Comparison of ENCODE assay signal across 8 cellular contexts in genomic region chr9:69122391-69123141, GRCh38. TPM values are rescaled to one million over a fixed set of nuclear protein-coding genes. Genes with fewer than 3 reads are reported as not detected.
DNase-seq lines count a peak whose midpoint lies in the region; ATAC-seq and TF ChIP-seq lines count a peak whose summit lies in the region.

No MANE protein-coding gene starts in this region.

- no peak for DNase-seq in activated naive CD4-positive, alpha-beta T cell treated with Interleukin-2 at 50 U/mL for 16 hours
- DNase-seq in NCI-H345 (lab: John Stamatoyannopoulos, UW) (peak; percentile 56), cardiac fibroblast (ENCODE audit: low read depth in 2 of 2) (peak; percentile 89), left kidney (ENCODE audit: low read depth, low spot score) (peak; percentile 56), NCI-H524 (lab: John Stamatoyannopoulos, UW) (no peak)

- TF ChIP-seq CTCF in cardiac fibroblast (IDR thresholded peaks at IDR 0.05; ENCODE audit: low read depth, low read length), result no peak

- peaks cover 7% of the 10 kb centered on the region for H3K4me1 Mint-ChIP-seq in activated naive CD4-positive, alpha-beta T cell treated with anti-CD3 and anti-CD28 coated beads, Interleukin-2, amount 50 U/mL, for 24 hours

- peak overlapping the region; percentile 82 for H3K27ac ChIP-seq in temporal lobe (ENCODE audit: low read depth, low read length)

- H3K27me3 Mint-ChIP-seq in activated naive CD4-positive, alpha-beta T cell treated with anti-CD3 and anti-CD28 coated beads, Interleukin-2, amount 50 U/mL, for 24 hours, result no peaks in the 10 kb centered on the region

- H3K27ac Mint-ChIP-seq in activated naive CD4-positive, alpha-beta T cell treated with anti-CD3 and anti-CD28 coated beads, Interleukin-2, amount 50 U/mL, for 24 hours, result no peak overlapping the region

- ATAC-seq in HG02885 (IDR thresholded peaks at IDR 0.05; ENCODE audit: poor library complexity, unreplicated experiment), result no peak

- H3K4me3 Mint-ChIP-seq in activated naive CD4-positive, alpha-beta T cell treated with anti-CD3 and anti-CD28 coated beads, Interleukin-2, amount 50 U/mL, for 24 hours, result peak overlapping the region; percentile 93

- peak overlapping the region; percentile 77 to 85 for H3K4me3 ChIP-seq in cardiac fibroblast (replicated peaks in 1 of 2; ENCODE audit: low read depth in 2 of 2, low read length in 2 of 2)

- no peaks in the 10 kb centered on the region for H3K36me3 Mint-ChIP-seq in activated naive CD4-positive, alpha-beta T cell treated with anti-CD3 and anti-CD28 coated beads, Interleukin-2, amount 50 U/mL, for 24 hours

- H3K9me3 Mint-ChIP-seq in activated naive CD4-positive, alpha-beta T cell treated with anti-CD3 and anti-CD28 coated beads, Interleukin-2, amount 50 U/mL, for 24 hours, result no peaks in the 10 kb centered on the region

RNA-seq across cellular contexts. Expression of gene TJP2, which starts 51.5 kb away (rescaled TPM):
- 5.9 TPM for total RNA-seq in temporal lobe

Comparison
In these comparisons a context has a peak if more than half of its experiments do, and no peak if none do; other contexts are left out.
1. DNase-seq: peak in NCI-H345 (single experiment), cardiac fibroblast (2 of 2) and left kidney (single experiment); none in activated naive CD4-positive, alpha-beta T cell treated with Interleukin-2 at 50 U/mL for 16 hours (single experiment) and NCI-H524 (0 of 2).